In the genomic region with DNA sequence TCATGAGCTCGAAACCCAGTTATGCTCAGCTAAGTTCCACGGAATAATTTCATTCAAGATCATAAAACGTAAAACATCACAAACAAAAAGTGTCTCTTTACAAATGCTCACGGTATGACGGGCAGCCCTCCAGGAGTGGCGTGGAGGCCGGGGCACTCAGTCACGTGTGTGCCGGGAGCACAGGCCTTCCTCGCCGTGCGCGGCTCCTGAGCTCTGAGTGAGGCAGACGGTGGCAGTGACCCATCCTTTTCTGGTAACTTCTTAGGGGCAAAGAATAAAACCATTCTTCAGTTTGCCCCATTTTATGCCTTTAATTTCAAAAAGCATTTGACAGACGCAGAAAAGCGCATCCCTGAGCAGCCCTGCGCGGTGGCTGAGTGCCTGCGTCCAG, we compare ENCODE assay signal across 1 cellular context.
TF ChIP-seq lines count a peak whose summit lies in the region.

No MANE protein-coding gene starts in this region.

TF ChIP-seq in WTC11, 78 proteins besides CTCF, POLR2A, EP300 and RAD21 (continued from another document):
- TF ChIP-seq, protein P1, sequence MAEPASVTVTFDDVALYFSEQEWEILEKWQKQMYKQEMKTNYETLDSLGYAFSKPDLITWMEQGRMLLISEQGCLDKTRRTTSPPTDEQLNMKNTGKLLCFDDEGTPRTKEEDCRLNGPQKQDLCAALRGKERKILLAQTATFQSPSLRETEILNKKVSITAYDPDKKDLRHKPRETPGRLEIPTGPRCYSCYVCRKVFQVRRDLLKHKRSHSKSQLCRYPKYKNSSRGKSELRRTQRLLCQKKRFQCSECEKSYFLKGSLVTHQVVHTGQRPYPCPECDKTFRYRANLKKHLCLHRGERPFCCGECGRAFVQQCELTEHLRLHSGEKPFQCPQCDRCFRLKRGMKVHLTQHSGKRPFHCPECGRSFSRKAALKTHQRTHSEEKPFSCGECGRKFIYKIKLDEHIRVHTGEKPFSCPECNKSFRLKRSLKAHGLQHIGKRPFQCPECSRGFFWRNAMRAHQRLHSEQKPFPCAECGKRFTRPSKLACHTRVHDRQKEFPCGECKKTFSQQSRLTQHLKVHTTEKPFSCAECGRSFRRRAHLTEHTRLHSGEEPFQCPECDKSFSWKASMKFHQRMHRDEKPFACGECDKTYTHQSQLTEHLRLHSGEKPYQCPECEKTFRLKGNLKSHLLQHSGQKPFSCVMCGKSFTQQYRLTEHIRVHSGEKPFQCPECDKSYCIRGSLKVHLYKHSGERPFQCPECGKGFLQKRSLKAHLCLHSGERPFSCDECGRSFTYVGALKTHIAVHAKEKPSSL (CRISPR knock-in tag; conservative IDR thresholded peaks at IDR 0.05) = no peak
- TF ChIP-seq, protein P2, sequence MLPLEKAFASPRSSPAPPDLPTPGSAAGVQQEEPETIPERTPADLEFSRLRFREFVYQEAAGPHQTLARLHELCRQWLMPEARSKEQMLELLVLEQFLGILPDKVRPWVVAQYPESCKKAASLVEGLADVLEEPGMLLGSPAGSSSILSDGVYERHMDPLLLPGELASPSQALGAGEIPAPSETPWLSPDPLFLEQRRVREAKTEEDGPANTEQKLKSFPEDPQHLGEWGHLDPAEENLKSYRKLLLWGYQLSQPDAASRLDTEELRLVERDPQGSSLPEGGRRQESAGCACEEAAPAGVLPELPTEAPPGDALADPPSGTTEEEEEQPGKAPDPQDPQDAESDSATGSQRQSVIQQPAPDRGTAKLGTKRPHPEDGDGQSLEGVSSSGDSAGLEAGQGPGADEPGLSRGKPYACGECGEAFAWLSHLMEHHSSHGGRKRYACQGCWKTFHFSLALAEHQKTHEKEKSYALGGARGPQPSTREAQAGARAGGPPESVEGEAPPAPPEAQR (CRISPR knock-in tag; IDR thresholded peaks at IDR 0.05) = no peak
- TF ChIP-seq CREB1 (CRISPR knock-in tag; IDR thresholded peaks at IDR 0.05) (no peak), GRHL2 (CRISPR knock-in tag; IDR thresholded peaks at IDR 0.05; ENCODE audit: insufficient replicate concordance, severe bottlenecking) (no peak), IRF1 (CRISPR knock-in tag; IDR thresholded peaks at IDR 0.05) (no peak), ATF1 (CRISPR knock-in tag; IDR thresholded peaks at IDR 0.05) (no peak), CBFB (CRISPR knock-in tag; IDR thresholded peaks at IDR 0.05; ENCODE audit: low read depth) (no peak), AR (CRISPR knock-in tag; IDR thresholded peaks at IDR 0.05) (no peak), ZBTB21 (CRISPR knock-in tag; IDR thresholded peaks at IDR 0.05; ENCODE audit: borderline replicate concordance) (no peak), SOX15 (CRISPR knock-in tag; IDR thresholded peaks at IDR 0.05) (no peak), FOXJ3 (CRISPR knock-in tag; IDR thresholded peaks at IDR 0.05; ENCODE audit: borderline replicate concordance) (no peak), CREM (CRISPR knock-in tag; IDR thresholded peaks at IDR 0.05) (no peak), EMX1 (CRISPR knock-in tag; IDR thresholded peaks at IDR 0.05) (no peak)
- TF ChIP-seq, protein P3, sequence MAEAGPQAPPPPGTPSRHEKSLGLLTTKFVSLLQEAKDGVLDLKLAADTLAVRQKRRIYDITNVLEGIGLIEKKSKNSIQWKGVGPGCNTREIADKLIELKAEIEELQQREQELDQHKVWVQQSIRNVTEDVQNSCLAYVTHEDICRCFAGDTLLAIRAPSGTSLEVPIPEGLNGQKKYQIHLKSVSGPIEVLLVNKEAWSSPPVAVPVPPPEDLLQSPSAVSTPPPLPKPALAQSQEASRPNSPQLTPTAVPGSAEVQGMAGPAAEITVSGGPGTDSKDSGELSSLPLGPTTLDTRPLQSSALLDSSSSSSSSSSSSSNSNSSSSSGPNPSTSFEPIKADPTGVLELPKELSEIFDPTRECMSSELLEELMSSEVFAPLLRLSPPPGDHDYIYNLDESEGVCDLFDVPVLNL (CRISPR knock-in tag; IDR thresholded peaks at IDR 0.05; ENCODE audit: borderline replicate concordance, low read depth) = no peak
- TF ChIP-seq, protein P4, sequence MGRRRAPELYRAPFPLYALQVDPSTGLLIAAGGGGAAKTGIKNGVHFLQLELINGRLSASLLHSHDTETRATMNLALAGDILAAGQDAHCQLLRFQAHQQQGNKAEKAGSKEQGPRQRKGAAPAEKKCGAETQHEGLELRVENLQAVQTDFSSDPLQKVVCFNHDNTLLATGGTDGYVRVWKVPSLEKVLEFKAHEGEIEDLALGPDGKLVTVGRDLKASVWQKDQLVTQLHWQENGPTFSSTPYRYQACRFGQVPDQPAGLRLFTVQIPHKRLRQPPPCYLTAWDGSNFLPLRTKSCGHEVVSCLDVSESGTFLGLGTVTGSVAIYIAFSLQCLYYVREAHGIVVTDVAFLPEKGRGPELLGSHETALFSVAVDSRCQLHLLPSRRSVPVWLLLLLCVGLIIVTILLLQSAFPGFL (CRISPR knock-in tag; IDR thresholded peaks at IDR 0.05; ENCODE audit: borderline replicate concordance) = no peak
- TF ChIP-seq, protein P5, sequence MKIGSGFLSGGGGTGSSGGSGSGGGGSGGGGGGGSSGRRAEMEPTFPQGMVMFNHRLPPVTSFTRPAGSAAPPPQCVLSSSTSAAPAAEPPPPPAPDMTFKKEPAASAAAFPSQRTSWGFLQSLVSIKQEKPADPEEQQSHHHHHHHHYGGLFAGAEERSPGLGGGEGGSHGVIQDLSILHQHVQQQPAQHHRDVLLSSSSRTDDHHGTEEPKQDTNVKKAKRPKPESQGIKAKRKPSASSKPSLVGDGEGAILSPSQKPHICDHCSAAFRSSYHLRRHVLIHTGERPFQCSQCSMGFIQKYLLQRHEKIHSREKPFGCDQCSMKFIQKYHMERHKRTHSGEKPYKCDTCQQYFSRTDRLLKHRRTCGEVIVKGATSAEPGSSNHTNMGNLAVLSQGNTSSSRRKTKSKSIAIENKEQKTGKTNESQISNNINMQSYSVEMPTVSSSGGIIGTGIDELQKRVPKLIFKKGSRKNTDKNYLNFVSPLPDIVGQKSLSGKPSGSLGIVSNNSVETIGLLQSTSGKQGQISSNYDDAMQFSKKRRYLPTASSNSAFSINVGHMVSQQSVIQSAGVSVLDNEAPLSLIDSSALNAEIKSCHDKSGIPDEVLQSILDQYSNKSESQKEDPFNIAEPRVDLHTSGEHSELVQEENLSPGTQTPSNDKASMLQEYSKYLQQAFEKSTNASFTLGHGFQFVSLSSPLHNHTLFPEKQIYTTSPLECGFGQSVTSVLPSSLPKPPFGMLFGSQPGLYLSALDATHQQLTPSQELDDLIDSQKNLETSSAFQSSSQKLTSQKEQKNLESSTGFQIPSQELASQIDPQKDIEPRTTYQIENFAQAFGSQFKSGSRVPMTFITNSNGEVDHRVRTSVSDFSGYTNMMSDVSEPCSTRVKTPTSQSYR (CRISPR knock-in tag; IDR thresholded peaks at IDR 0.05) = no peak
